Comparison of ENCODE assay signal across 25 cellular contexts in the genomic region with DNA sequence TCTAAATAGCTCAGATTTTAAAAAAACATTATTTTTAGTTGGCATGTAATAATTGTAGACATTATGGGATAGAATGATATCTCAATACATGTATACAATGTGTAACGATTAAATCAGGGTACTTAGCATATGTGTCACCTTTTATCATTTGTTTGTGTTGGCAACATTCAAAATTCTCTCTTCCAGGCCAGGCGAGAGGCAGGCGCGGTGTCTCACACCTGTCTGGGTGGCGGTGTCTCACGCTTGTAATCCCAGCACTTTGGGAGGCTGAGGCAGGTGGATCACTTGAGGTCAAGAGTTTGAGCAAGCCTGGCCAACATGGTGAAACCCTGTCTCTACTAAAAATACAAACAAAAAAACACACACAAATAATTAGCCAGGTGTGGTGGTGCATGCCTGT.
DNase-seq lines count a peak whose midpoint lies in the region; TF ChIP-seq lines count a peak whose summit lies in the region.
"Had no signal": no experiment of that assay in that cellular context is flagged by ENCODE, and none has a peak within 500 bp of the region (broad histone marks: within the 10 kb centered on the region; RNA-seq: fewer than 3 reads in every experiment).

No MANE protein-coding gene starts in this region.

- TF ChIP-seq CTCF in epithelial cell of esophagus (IDR thresholded peaks at IDR 0.05; ENCODE audit: insufficient read depth, low read depth, low read length, missing control alignments), result no peak

- H3K4me3 ChIP-seq in epithelial cell of esophagus (ENCODE audit: low read length), result no peak overlapping the region
- H3K4me3 ChIP-seq: adrenal gland, body of pancreas, GM23248, PC-9, upper lobe of left lung had no signal

- peak; percentile 29 for DNase-seq in COR-L47 (lab: John Stamatoyannopoulos, UW)
- DNase-seq in DMS53 (lab: John Stamatoyannopoulos, UW), result peak; percentile 92
- DNase-seq in NCI-H510A (lab: John Stamatoyannopoulos, UW), result peak; percentile 6
- DNase-seq in epithelial cell of esophagus (ENCODE audit: low read depth), result peak; percentile 81
- DNase-seq in KG1 (lab: John Stamatoyannopoulos, UW), result no peak
- no peak for DNase-seq in stimulated activated CD4-positive, alpha-beta T cell treated with anti-CD3 and anti-CD28 coated beads, Interleukin-2, amount 100 ng/mL, for 24 hours
- no peak for DNase-seq in RPMI8226
- no peak for DNase-seq in pons (ENCODE audit: low spot score)
- DNase-seq: activated CD8-positive, alpha-beta memory T cell treated with anti-CD3 and anti-CD28 coated beads, Interleukin-2, amount 50 U/mL, for 48 hours; activated CD8-positive, alpha-beta T cell treated with anti-CD3 and anti-CD28 coated beads for 36 hours; activated naive CD4-positive, alpha-beta T cell treated with Interleukin-2 at 50 U/mL for 16 hours; adrenal gland; BE2C; body of pancreas; CD8-positive, alpha-beta memory T cell; DMS79 treated with DMSO at 0.1 percent for 48 hours; GDM1; GM23248; hypothalamus; NCI-H1694 treated with DMSO at 0.1 percent for 48 hours; nephron progenitor cell; PC-9; Right ventricle myocardium superior; stimulated activated naive CD4-positive, alpha-beta T cell had no signal

Comparison
In these comparisons a context has a peak if more than half of its experiments do, and no peak if none do; other contexts are left out.
1. DNase-seq: peak in COR-L47 (single experiment), DMS53 (single experiment), NCI-H510A (single experiment) and epithelial cell of esophagus (single experiment); none in KG1 (single experiment), stimulated activated CD4-positive, alpha-beta T cell treated with anti-CD3 and anti-CD28 coated beads, Interleukin-2, amount 100 ng/mL, for 24 hours (0 of 2), RPMI8226 (single experiment) and pons (single experiment).